ENCODE assay signal across 9 cellular contexts in genomic region chr1:248837045-248837793, GRCh38. TPM values are rescaled to one million over a fixed set of nuclear protein-coding genes. Genes with fewer than 3 reads are reported as not detected.
DNase-seq lines count a peak whose midpoint lies in the region; ATAC-seq and TF ChIP-seq lines count a peak whose summit lies in the region.
"Had no signal": no experiment of that assay in that cellular context is flagged by ENCODE, and none has a peak within 500 bp of the region (broad histone marks: within the 10 kb centered on the region; RNA-seq: fewer than 3 reads in every experiment).

No MANE protein-coding gene starts in this region.

- H3K36me3 ChIP-seq in muscle layer of colon (ENCODE audit: insufficient read depth, low read length): no peaks in the 10 kb centered on the region

- peak overlapping the region; percentile 70 for H3K27ac ChIP-seq in muscle layer of colon (ENCODE audit: low read depth, low read length)

- no peaks in the 10 kb centered on the region for H3K27me3 Mint-ChIP-seq in stimulated activated naive B cell treated with anti-CD40 and anti-IgM and Interleukin-4, amounts not matched to agents 10 μg/mL and 1 μg/mL and 100 μg/mL, for 72 hours
- peaks cover 2% of the 10 kb centered on the region for H3K27me3 Mint-ChIP-seq in activated CD4-positive, alpha-beta T cell treated with anti-CD3 and anti-CD28 coated beads, Interleukin-2, amount 10 ng/mL, durations not matched to agents 24 days and 14 days
- H3K27me3 Mint-ChIP-seq: central memory CD8-positive, alpha-beta T cell had no signal

- peaks cover 25% of the 10 kb centered on the region for H3K4me1 ChIP-seq in muscle layer of colon (ENCODE audit: insufficient read depth, low read length)

- H3K4me3 Mint-ChIP-seq in stimulated activated naive B cell treated with anti-CD40 and anti-IgM and Interleukin-4, amounts not matched to agents 10 μg/mL and 1 μg/mL and 100 μg/mL, for 72 hours: no peak overlapping the region
- H3K4me3 Mint-ChIP-seq in activated CD4-positive, alpha-beta T cell treated with anti-CD3 and anti-CD28 coated beads, Interleukin-2, amount 10 ng/mL, durations not matched to agents 24 days and 14 days: no peak overlapping the region
- H3K4me3 Mint-ChIP-seq: central memory CD8-positive, alpha-beta T cell had no signal

- no peaks in the 10 kb centered on the region for H3K9me3 Mint-ChIP-seq in stimulated activated naive B cell treated with anti-CD40 and anti-IgM and Interleukin-4, amounts not matched to agents 10 μg/mL and 1 μg/mL and 100 μg/mL, for 72 hours
- no peaks in the 10 kb centered on the region for H3K9me3 Mint-ChIP-seq in activated CD4-positive, alpha-beta T cell treated with anti-CD3 and anti-CD28 coated beads, Interleukin-2, amount 10 ng/mL, durations not matched to agents 24 days and 14 days
- H3K9me3 Mint-ChIP-seq: central memory CD8-positive, alpha-beta T cell had no signal

- peaks cover 2 to 5% of the 10 kb centered on the region in 2 donors for H3K36me3 Mint-ChIP-seq in stimulated activated naive B cell treated with anti-CD40 and anti-IgM and Interleukin-4, amounts not matched to agents 10 μg/mL and 1 μg/mL and 100 μg/mL, for 72 hours
- H3K36me3 Mint-ChIP-seq in activated CD4-positive, alpha-beta T cell treated with anti-CD3 and anti-CD28 coated beads, Interleukin-2, amount 10 ng/mL, durations not matched to agents 24 days and 14 days (ENCODE audit: low read depth): peaks cover 2% of the 10 kb centered on the region

- no peaks in the 10 kb centered on the region for H3K9me3 ChIP-seq in muscle layer of colon (ENCODE audit: low read length)

- DNase-seq in AG10803 (ENCODE audit: low read depth) (no peak), HFF-Myc (ENCODE audit: extremely low read depth, low read depth) (no peak), cardiac fibroblast (ENCODE audit: low read depth in 2 of 2) (no peak), COR-L47 (lab: John Stamatoyannopoulos, UW) (no peak), pons (ENCODE audit: low spot score) (no peak)
- no peak for DNase-seq in stimulated activated naive B cell treated with anti-CD40 and anti-IgM and Interleukin-4, amounts not matched to agents 10 μg/mL and 1 μg/mL and 100 μg/mL, for 72 hours
- no peak for DNase-seq in activated CD4-positive, alpha-beta T cell treated with anti-CD3 and anti-CD28 coated beads, Interleukin-2, amount 10 ng/mL, durations not matched to agents 24 days and 14 days

- H3K4me3 ChIP-seq in AG10803 (ENCODE audit: low read length): peak overlapping the region; percentile 73
- peak overlapping the region; percentile 72 for H3K4me3 ChIP-seq in HFF-Myc (replicated peaks; ENCODE audit: low read depth, low read length)
- peak overlapping the region; percentile 68 to 80 for H3K4me3 ChIP-seq in cardiac fibroblast (replicated peaks in 1 of 2; ENCODE audit: low read depth in 2 of 2, low read length in 2 of 2)
- H3K4me3 ChIP-seq in muscle layer of colon (ENCODE audit: low read depth in 1 of 2, low read length in 2 of 2): peak overlapping the region; percentile 64 to 67

- peak overlapping the region; percentile 58 for H3K9ac ChIP-seq in muscle layer of colon (ENCODE audit: low read length)

- H3K27me3 ChIP-seq in muscle layer of colon (ENCODE audit: control insufficient read depth in 1 of 2, insufficient read depth in 2 of 2, low read length in 2 of 2): no peaks in the 10 kb centered on the region

- ATAC-seq in stimulated activated naive B cell treated with anti-CD40 and anti-IgM and Interleukin-4, amounts not matched to agents 10 μg/mL and 1 μg/mL and 100 μg/mL, for 72 hours (replicated peaks): no peak

- intact Hi-C loops in activated CD4-positive, alpha-beta T cell treated with anti-CD3 and anti-CD28 coated beads, Interleukin-2, amount 10 ng/mL, durations not matched to agents 24 days and 14 days (cut with micrococcal nuclease): no loop called here

- TF ChIP-seq CTCF in AG10803 (conservative IDR thresholded peaks at IDR 0.05; ENCODE audit: low read length): no peak
- TF ChIP-seq CTCF in HFF-Myc (IDR thresholded peaks at IDR 0.05; ENCODE audit: low read depth, low read length, missing control alignments): no peak
- TF ChIP-seq CTCF in cardiac fibroblast (IDR thresholded peaks at IDR 0.05; ENCODE audit: low read depth, low read length): no peak

- H3K4me1 Mint-ChIP-seq in stimulated activated naive B cell treated with anti-CD40 and anti-IgM and Interleukin-4, amounts not matched to agents 10 μg/mL and 1 μg/mL and 100 μg/mL, for 72 hours: peaks cover 13 to 30% of the 10 kb centered on the region in 2 donors
- peaks cover 25% of the 10 kb centered on the region for H3K4me1 Mint-ChIP-seq in activated CD4-positive, alpha-beta T cell treated with anti-CD3 and anti-CD28 coated beads, Interleukin-2, amount 10 ng/mL, durations not matched to agents 24 days and 14 days

- H3K27ac Mint-ChIP-seq in stimulated activated naive B cell treated with anti-CD40 and anti-IgM and Interleukin-4, amounts not matched to agents 10 μg/mL and 1 μg/mL and 100 μg/mL, for 72 hours: no peak overlapping the region
- no peak overlapping the region for H3K27ac Mint-ChIP-seq in activated CD4-positive, alpha-beta T cell treated with anti-CD3 and anti-CD28 coated beads, Interleukin-2, amount 10 ng/mL, durations not matched to agents 24 days and 14 days

RNA-seq across cellular contexts. Expression of gene ZNF672, which starts 0.8 kb away (rescaled TPM):
- total RNA-seq in activated CD4-positive, alpha-beta T cell treated with anti-CD3 and anti-CD28 coated beads, Interleukin-2, amount 10 ng/mL, durations not matched to agents 24 days and 14 days: 44.0 and 48.8 TPM in 2 replicates

RNA-seq across cellular contexts. Expression of gene SH3BP5L, which starts 11.5 kb away (rescaled TPM):
- 27.5 and 28.2 TPM in 2 replicates for total RNA-seq in activated CD4-positive, alpha-beta T cell treated with anti-CD3 and anti-CD28 coated beads, Interleukin-2, amount 10 ng/mL, durations not matched to agents 24 days and 14 days

RNA-seq across cellular contexts. Expression of gene ZNF692, which starts 21.7 kb away (rescaled TPM):
- 94.9 and 100 TPM in 2 replicates for total RNA-seq in activated CD4-positive, alpha-beta T cell treated with anti-CD3 and anti-CD28 coated beads, Interleukin-2, amount 10 ng/mL, durations not matched to agents 24 days and 14 days
